In genomic region chr10:45118929-45119328, GRCh38 we compare ENCODE assay signal across 7 cellular contexts.
"Had no signal": no experiment of that assay in that cellular context is flagged by ENCODE, and none has a peak within 500 bp of the region (broad histone marks: within the 10 kb centered on the region; RNA-seq: fewer than 3 reads in every experiment).

No MANE protein-coding gene starts in this region.

- DNase-seq: IMR-90, KBM-7, KG1 had no signal

- H3K27ac ChIP-seq: HL-60 had no signal

- H3K27ac Mint-ChIP-seq: IgD-negative memory B cell had no signal

- ATAC-seq: HepG2 had no signal

- H3K36me3 Mint-ChIP-seq: IgD-negative memory B cell had no signal

- H3K9me3 Mint-ChIP-seq: IgD-negative memory B cell had no signal

- FAIRE-seq: HepG2, HTR-8/SVneo had no signal

- H3K4me1 Mint-ChIP-seq: IgD-negative memory B cell had no signal

- H3K4me3 Mint-ChIP-seq: IgD-negative memory B cell had no signal
